ENCODE assay signal across 37 cellular contexts in the genomic region with DNA sequence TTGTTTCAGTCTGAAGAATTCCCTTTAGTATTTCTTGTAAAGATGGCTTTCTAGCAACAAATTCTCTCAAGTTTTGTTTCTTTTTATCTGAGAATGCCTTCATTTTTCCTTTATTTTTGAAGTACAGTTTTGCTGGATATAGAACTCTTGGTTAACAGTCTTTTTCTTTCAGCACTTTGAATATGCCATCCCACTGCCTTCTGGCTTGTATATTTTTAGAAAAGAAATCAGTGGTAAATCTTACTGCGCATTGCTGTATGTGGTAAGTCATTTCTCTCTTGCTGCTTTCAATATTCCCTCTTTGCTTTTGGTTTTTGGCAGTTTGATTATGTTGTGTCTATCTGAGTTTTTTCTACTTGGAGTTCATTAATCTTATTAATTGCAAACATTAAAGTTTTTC.
"Had no signal": no experiment of that assay in that cellular context is flagged by ENCODE, and none has a peak within 500 bp of the region (broad histone marks: within the 10 kb centered on the region; RNA-seq: fewer than 3 reads in every experiment).

No MANE protein-coding gene starts in this region.

- H3K27ac ChIP-seq: ascending aorta, breast epithelium, cardiac muscle cell, colonic mucosa, epithelial cell of prostate, esophagus muscularis mucosa, foreskin keratinocyte, gastrocnemius medialis, heart left ventricle, WERI-Rb-1 had no signal

- H3K4me1 Mint-ChIP-seq: activated CD4-positive, alpha-beta T cell treated with anti-CD3 and anti-CD28 coated beads for 36 hours; activated CD4-positive, alpha-beta T cell treated with anti-CD3 and anti-CD28 coated beads, Interleukin-2, amount 10 ng/mL, durations not matched to agents 24 days and 14 days; activated CD8-positive, alpha-beta memory T cell treated with anti-CD3 and anti-CD28 coated beads, Interleukin-2, amount 10 ng/mL, durations not matched to agents 7 days and 5 days; activated naive CD4-positive, alpha-beta T cell treated with anti-CD3 and anti-CD28 coated beads, Interleukin-2, amount 50 U/mL, for 24 hours; activated naive CD8-positive, alpha-beta T cell treated with anti-CD3 and anti-CD28 coated beads for 36 hours; activated naive CD8-positive, alpha-beta T cell treated with anti-CD3 and anti-CD28 coated beads, Interleukin-2, amount 50 U/mL, for 24 hours; brain; T-helper 17 cell had no signal

- H3K27me3 ChIP-seq: ascending aorta, breast epithelium, cardiac muscle cell, colonic mucosa, esophagus muscularis mucosa, gastrocnemius medialis, heart left ventricle had no signal

- H3K4me1 ChIP-seq: ascending aorta, breast epithelium, colonic mucosa, foreskin keratinocyte had no signal

- H3K4me3 Mint-ChIP-seq: activated CD4-positive, alpha-beta memory T cell treated with anti-CD3 and anti-CD28 coated beads for 36 hours; activated CD4-positive, alpha-beta T cell treated with anti-CD3 and anti-CD28 coated beads for 36 hours; activated CD4-positive, alpha-beta T cell treated with anti-CD3 and anti-CD28 coated beads, Interleukin-2, amount 10 ng/mL, durations not matched to agents 24 days and 14 days; activated CD8-positive, alpha-beta memory T cell treated with anti-CD3 and anti-CD28 coated beads, Interleukin-2, amount 10 ng/mL, durations not matched to agents 7 days and 5 days; activated CD8-positive, alpha-beta T cell treated with anti-CD3 and anti-CD28 coated beads, Interleukin-2, amount 10 ng/mL, durations not matched to agents 7 days and 5 days; activated naive CD4-positive, alpha-beta T cell treated with anti-CD3 and anti-CD28 coated beads for 36 hours; activated naive CD4-positive, alpha-beta T cell treated with anti-CD3 and anti-CD28 coated beads, Interleukin-2, amount 50 U/mL, for 24 hours; activated naive CD8-positive, alpha-beta T cell treated with anti-CD3 and anti-CD28 coated beads for 36 hours; activated naive CD8-positive, alpha-beta T cell treated with anti-CD3 and anti-CD28 coated beads, Interleukin-2, amount 50 U/mL, for 24 hours; activated T-helper 1 cell treated with anti-CD3 and anti-CD28 coated beads, Interleukin-12 subunit alpha, Interleukin-12 subunit beta, Interleukin-2, Interleukin-4 antibody, amounts not matched to agents 30 ng/mL and 10 ng/mL and 1 ng/mL, durations not matched to agents 14 hours and 24 hours and 36 hours; brain; T-helper 17 cell; T-helper 2 cell treated with Interferon-gamma antibody and Interleukin-4, amounts not matched to agents 5 μg/mL and 100 μg/mL, for 36 hours had no signal

- H3K9me3 ChIP-seq: colonic mucosa, gastrocnemius medialis had no signal

- DNase-seq: activated CD4-positive, alpha-beta memory T cell treated with anti-CD3 and anti-CD28 coated beads for 36 hours; activated CD4-positive, alpha-beta T cell treated with anti-CD3 and anti-CD28 coated beads for 36 hours; activated CD4-positive, alpha-beta T cell treated with anti-CD3 and anti-CD28 coated beads, Interleukin-2, amount 10 ng/mL, durations not matched to agents 24 days and 14 days; activated CD4-positive, CD25-positive, alpha-beta regulatory T cell; activated CD4-positive, CD25-positive, alpha-beta regulatory T cell treated with anti-CD3 and anti-CD28 coated beads, Interleukin-2, amount 50 U/mL, for 72 hours; activated CD8-positive, alpha-beta memory T cell treated with anti-CD3 and anti-CD28 coated beads, Interleukin-2, amount 10 ng/mL, durations not matched to agents 7 days and 5 days; activated CD8-positive, alpha-beta memory T cell treated with anti-CD3 and anti-CD28 coated beads, Interleukin-2, amount 50 U/mL, for 4 hours; activated CD8-positive, alpha-beta T cell treated with anti-CD3 and anti-CD28 coated beads, Interleukin-2, amount 10 ng/mL, durations not matched to agents 7 days and 5 days; activated effector memory CD4-positive, alpha-beta T cell treated with anti-CD3 and anti-CD28 coated beads, Interleukin-2, amount 50 U/mL, for 16 hours; activated naive CD4-positive, alpha-beta T cell treated with anti-CD3 and anti-CD28 coated beads for 36 hours; activated naive CD8-positive, alpha-beta T cell treated with anti-CD3 and anti-CD28 coated beads for 36 hours; activated naive CD8-positive, alpha-beta T cell treated with anti-CD3 and anti-CD28 coated beads, Interleukin-2, amount 50 U/mL, for 24 hours; activated T-cell treated with anti-CD3 and anti-CD28 coated beads, Interleukin-2, amount 50 U/mL, for 1 hour; activated T-cell treated with anti-CD3 and anti-CD28 coated beads, Interleukin-2, amount 50 U/mL, for 48 hours; central memory CD4-positive, alpha-beta T cell; cerebellar nuclear complex; colonic mucosa; effector CD8-positive, alpha-beta T cell; foreskin keratinocyte; gastrocnemius medialis; glutamatergic neuron; heart left ventricle; T-helper 17 cell; T1000; WERI-Rb-1 had no signal

- H3K27me3 Mint-ChIP-seq: activated CD4-positive, alpha-beta memory T cell treated with anti-CD3 and anti-CD28 coated beads for 36 hours; activated naive CD4-positive, alpha-beta T cell treated with anti-CD3 and anti-CD28 coated beads, Interleukin-2, amount 50 U/mL, for 24 hours; activated naive CD8-positive, alpha-beta T cell treated with anti-CD3 and anti-CD28 coated beads for 36 hours; brain; T-helper 17 cell had no signal

- H3K27ac Mint-ChIP-seq: activated CD4-positive, alpha-beta memory T cell treated with anti-CD3 and anti-CD28 coated beads for 36 hours; activated CD4-positive, alpha-beta T cell treated with anti-CD3 and anti-CD28 coated beads for 36 hours; activated CD4-positive, alpha-beta T cell treated with anti-CD3 and anti-CD28 coated beads, Interleukin-2, amount 10 ng/mL, durations not matched to agents 24 days and 14 days; activated CD8-positive, alpha-beta memory T cell treated with anti-CD3 and anti-CD28 coated beads, Interleukin-2, amount 10 ng/mL, durations not matched to agents 7 days and 5 days; activated CD8-positive, alpha-beta T cell treated with anti-CD3 and anti-CD28 coated beads, Interleukin-2, amount 10 ng/mL, durations not matched to agents 7 days and 5 days; activated naive CD4-positive, alpha-beta T cell treated with anti-CD3 and anti-CD28 coated beads for 36 hours; activated naive CD4-positive, alpha-beta T cell treated with anti-CD3 and anti-CD28 coated beads, Interleukin-2, amount 50 U/mL, for 24 hours; activated naive CD8-positive, alpha-beta T cell treated with anti-CD3 and anti-CD28 coated beads for 36 hours; activated naive CD8-positive, alpha-beta T cell treated with anti-CD3 and anti-CD28 coated beads, Interleukin-2, amount 50 U/mL, for 24 hours; activated T-helper 1 cell treated with anti-CD3 and anti-CD28 coated beads, Interleukin-12 subunit alpha, Interleukin-12 subunit beta, Interleukin-2, Interleukin-4 antibody, amounts not matched to agents 30 ng/mL and 10 ng/mL and 1 ng/mL, durations not matched to agents 14 hours and 24 hours and 36 hours; activated T-helper 2 cell treated with anti-CD3 and anti-CD28 coated beads, Interferon-gamma antibody, Interleukin-2, Interleukin-4, amounts not matched to agents 10 μg/mL and 5 μg/mL and 100 μg/mL, durations not matched to agents 14 hours and 24 hours and 36 hours; brain; T-helper 17 cell; T-helper 2 cell treated with Interferon-gamma antibody and Interleukin-4, amounts not matched to agents 5 μg/mL and 100 μg/mL, for 36 hours had no signal

- ATAC-seq: activated CD4-positive, alpha-beta T cell treated with anti-CD3 and anti-CD28 coated beads for 36 hours; activated CD8-positive, alpha-beta memory T cell treated with anti-CD3 and anti-CD28 coated beads, Interleukin-2, amount 10 ng/mL, durations not matched to agents 7 days and 5 days; activated CD8-positive, alpha-beta T cell treated with anti-CD3 and anti-CD28 coated beads, Interleukin-2, amount 10 ng/mL, durations not matched to agents 7 days and 5 days; activated naive CD8-positive, alpha-beta T cell treated with anti-CD3 and anti-CD28 coated beads, Interleukin-2, amount 50 U/mL, for 24 hours; foreskin keratinocyte; gastrocnemius medialis; heart left ventricle; T-helper 17 cell had no signal

- H3K4me3 ChIP-seq: ascending aorta, breast epithelium, cardiac muscle cell, colonic mucosa, esophagus muscularis mucosa, gastrocnemius medialis, heart left ventricle had no signal

- H3K36me3 Mint-ChIP-seq: activated naive CD4-positive, alpha-beta T cell treated with anti-CD3 and anti-CD28 coated beads, Interleukin-2, amount 50 U/mL, for 24 hours; brain had no signal

- FAIRE-seq: endometrium, endothelial cell of umbilical vein had no signal

- H3K36me3 ChIP-seq: ascending aorta, breast epithelium, cardiac muscle cell, colonic mucosa, esophagus muscularis mucosa, gastrocnemius medialis, heart left ventricle, WERI-Rb-1 had no signal
